In genomic region chr9:36542355-36542754, GRCh38 we compare ENCODE assay signal across 30 cellular contexts.
"Had no signal": no experiment of that assay in that cellular context is flagged by ENCODE, and none has a peak within 500 bp of the region (broad histone marks: within the 10 kb centered on the region; RNA-seq: fewer than 3 reads in every experiment).

No MANE protein-coding gene starts in this region.

- H3K4me3 Mint-ChIP-seq: activated CD4-positive, alpha-beta memory T cell treated with anti-CD3 and anti-CD28 coated beads for 36 hours; activated naive CD4-positive, alpha-beta T cell treated with anti-CD3 and anti-CD28 coated beads for 36 hours; activated naive CD8-positive, alpha-beta T cell treated with anti-CD3 and anti-CD28 coated beads for 36 hours; activated T-helper 1 cell treated with anti-CD3 and anti-CD28 coated beads, Interleukin-12 subunit alpha, Interleukin-12 subunit beta, Interleukin-2, Interleukin-4 antibody, amounts not matched to agents 30 ng/mL and 10 ng/mL and 1 ng/mL, durations not matched to agents 14 hours and 24 hours and 36 hours; brain; nephron; stimulated activated naive CD8-positive, alpha-beta T cell treated with anti-CD3 and anti-CD28 coated beads, Interleukin-15, Interleukin-2, amounts not matched to agents 100 ng/mL and 50 ng/mL, for 24 hours; type B pancreatic cell had no signal

- H3K27ac ChIP-seq: adrenal gland, cardiac muscle cell, colonic mucosa, gastroesophageal sphincter, neutrophil, ovary, skin epidermis, uterus had no signal

- H3K36me3 Mint-ChIP-seq: activated CD4-positive, alpha-beta memory T cell treated with anti-CD3 and anti-CD28 coated beads for 36 hours; activated naive CD8-positive, alpha-beta T cell treated with anti-CD3 and anti-CD28 coated beads for 36 hours; brain; type B pancreatic cell had no signal

- H3K4me3 ChIP-seq: adrenal gland, cardiac muscle cell, colonic mucosa, gastroesophageal sphincter, ovary, skin epidermis, uterus had no signal

- DNase-seq: activated CD4-positive, alpha-beta memory T cell treated with anti-CD3 and anti-CD28 coated beads for 36 hours; activated CD4-positive, alpha-beta T cell treated with anti-CD3 and anti-CD28 coated beads for 48 hours; activated CD8-positive, alpha-beta memory T cell treated with anti-CD3 and anti-CD28 coated beads, Interleukin-2, amount 50 U/mL, for 4 hours; activated effector memory CD4-positive, alpha-beta T cell treated with anti-CD3 and anti-CD28 coated beads, Interleukin-2, amount 50 U/mL, for 16 hours; activated naive CD4-positive, alpha-beta T cell treated with anti-CD3 and anti-CD28 coated beads for 36 hours; activated naive CD8-positive, alpha-beta T cell treated with anti-CD3 and anti-CD28 coated beads for 36 hours; activated T-cell treated with anti-CD3 and anti-CD28 coated beads, Interleukin-2, amount 50 U/mL, for 1 hour; adrenal gland; cerebellar nuclear complex; colonic mucosa; effector CD8-positive, alpha-beta T cell; hippocampal formation; left ventricle myocardium superior; ovary; stimulated activated CD4-positive, alpha-beta T cell treated with anti-CD3 and anti-CD28 coated beads, Interleukin-12 subunit alpha, Interleukin-12 subunit beta, amount 100 ng/mL, for 4 hours; stimulated activated CD4-positive, alpha-beta T cell treated with anti-CD3 and anti-CD28 coated beads, Interleukin-4, amount 100 ng/mL, for 1 hour; substantia nigra; uterus had no signal

- H3K27me3 ChIP-seq: adrenal gland, cardiac muscle cell, colonic mucosa, ovary, uterus had no signal

- H3K36me3 ChIP-seq: adrenal gland, cardiac muscle cell, colonic mucosa, gastroesophageal sphincter, neutrophil, ovary, uterus had no signal

- H3K4me1 ChIP-seq: adrenal gland, colonic mucosa, gastroesophageal sphincter, uterus had no signal

- H3K27me3 Mint-ChIP-seq: activated CD4-positive, alpha-beta memory T cell treated with anti-CD3 and anti-CD28 coated beads for 36 hours; activated naive CD8-positive, alpha-beta T cell treated with anti-CD3 and anti-CD28 coated beads for 36 hours; brain; progenitor cell of endocrine pancreas; stimulated activated naive CD8-positive, alpha-beta T cell treated with anti-CD3 and anti-CD28 coated beads, Interleukin-15, Interleukin-2, amounts not matched to agents 100 ng/mL and 50 ng/mL, for 24 hours; type B pancreatic cell had no signal

- H3K9me3 ChIP-seq: adrenal gland, colonic mucosa, gastroesophageal sphincter, neutrophil, ovary, uterus had no signal

- H3K9me3 Mint-ChIP-seq: activated CD4-positive, alpha-beta memory T cell treated with anti-CD3 and anti-CD28 coated beads for 36 hours; activated naive CD4-positive, alpha-beta T cell treated with anti-CD3 and anti-CD28 coated beads for 36 hours; activated naive CD8-positive, alpha-beta T cell treated with anti-CD3 and anti-CD28 coated beads for 36 hours; activated T-helper 1 cell treated with anti-CD3 and anti-CD28 coated beads, Interleukin-12 subunit alpha, Interleukin-12 subunit beta, Interleukin-2, Interleukin-4 antibody, amounts not matched to agents 30 ng/mL and 10 ng/mL and 1 ng/mL, durations not matched to agents 14 hours and 24 hours and 36 hours; brain; nephron; stimulated activated naive CD8-positive, alpha-beta T cell treated with anti-CD3 and anti-CD28 coated beads, Interleukin-15, Interleukin-2, amounts not matched to agents 100 ng/mL and 50 ng/mL, for 24 hours; type B pancreatic cell had no signal

- H3K27ac Mint-ChIP-seq: activated CD4-positive, alpha-beta memory T cell treated with anti-CD3 and anti-CD28 coated beads for 36 hours; activated naive CD4-positive, alpha-beta T cell treated with anti-CD3 and anti-CD28 coated beads for 36 hours; activated naive CD8-positive, alpha-beta T cell treated with anti-CD3 and anti-CD28 coated beads for 36 hours; activated T-helper 1 cell treated with anti-CD3 and anti-CD28 coated beads, Interleukin-12 subunit alpha, Interleukin-12 subunit beta, Interleukin-2, Interleukin-4 antibody, amounts not matched to agents 30 ng/mL and 10 ng/mL and 1 ng/mL, durations not matched to agents 14 hours and 24 hours and 36 hours; brain; nephron; progenitor cell of endocrine pancreas; stimulated activated naive CD8-positive, alpha-beta T cell treated with anti-CD3 and anti-CD28 coated beads, Interleukin-15, Interleukin-2, amounts not matched to agents 100 ng/mL and 50 ng/mL, for 24 hours; type B pancreatic cell had no signal

- ATAC-seq: activated CD4-positive, CD25-positive, alpha-beta regulatory T cell treated with anti-CD3 and anti-CD28 coated beads, Interleukin-2, amount 50 U/mL, for 24 hours; gastroesophageal sphincter; left ventricle myocardium superior; sciatic nerve had no signal
